In genomic region chr6:26223213-26223612, GRCh38 we compare ENCODE assay signal across 8 cellular contexts.
A peak's percentile ranks its signal among the peaks of the same experiment; 100 is the strongest.
DNase-seq lines count a peak whose midpoint lies in the region; ATAC-seq and TF ChIP-seq lines count a peak whose summit lies in the region.

No MANE protein-coding gene starts in this region.

- H3K9me3 ChIP-seq in IMR-90 (ENCODE audit: control insufficient read depth, insufficient read depth, low read length): no peaks in the 10 kb centered on the region

- peaks cover 0 to 10% of the 10 kb centered on the region in 2 experiments; a peak in 2 of 4 replicates for H3K79me1 ChIP-seq in IMR-90 (ENCODE audit: low read depth in 1 of 2, low read length in 2 of 2)

- ATAC-seq in IMR-90 (ENCODE audit: low read depth): no peak
- ATAC-seq in GM18517 (IDR thresholded peaks at IDR 0.05; ENCODE audit: unreplicated experiment): no peak
- ATAC-seq in HG03520 (IDR thresholded peaks at IDR 0.05; ENCODE audit: unreplicated experiment): no peak

- no peak for TF ChIP-seq RAD21 in IMR-90 (IDR thresholded peaks at IDR 0.05; ENCODE audit: low read length)

- in situ Hi-C loops in IMR-90 (cut with MboI; ENCODE audit: low sequenced_read_pairs): loop anchor here (25.0 kb wide), 1 partner anchor 1614 kb away; a partner anchor contains a TSS
- in situ Hi-C loops in astrocyte of the cerebellum (cut with HindIII; ENCODE audit: low sequenced_read_pairs): no loop called here

- H3K4ac ChIP-seq in IMR-90 (ENCODE audit: low read depth, low read length): peak overlapping the region; percentile 23

- H3K4me2 ChIP-seq in IMR-90 (ENCODE audit: low read depth, low read length): peak overlapping the region; percentile 96

- POLR2A ChIA-PET in IMR-90 (lab: Charles Lee; ENCODE audit: unreplicated experiment): interaction anchor here (0.6 to 1.4 kb wide), 4 partner anchors 24 to 65 kb away, joined by 3 to 4 read pairs (median 3); a partner anchor contains a TSS

- H4K5ac ChIP-seq in IMR-90 (ENCODE audit: low read depth, low read length): 0 out of 2 replicates have a peak overlapping the region, but pooled peaks have one; percentile 66

- H3K18ac ChIP-seq in IMR-90 (ENCODE audit: low read depth, low read length): peak overlapping the region; percentile 91; the same call in 1 of the 2 replicates

- dilution Hi-C loops in IMR-90 (cut with HindIII; ENCODE audit: low sequenced_read_pairs, unreplicated experiment): no loop called here

- H3K27me3 ChIP-seq in GM06990 (replicated peaks; ENCODE audit: control insufficient read depth, insufficient read depth, low read length) (no peaks in the 10 kb centered on the region), IMR-90 (ENCODE audit: control insufficient read depth, insufficient read depth, low read length) (no peaks in the 10 kb centered on the region)

- no peak overlapping the region for H2AFZ ChIP-seq in IMR-90 (replicated peaks; ENCODE audit: low read length, poor library complexity)

- no TSS peak for BruUV-seq in IMR-90 (replicated peaks; lab: Mats Ljungman, UMichigan)

- no CpG with 5 or more reads among the region's 7 CpGs for WGBS in IMR-90 (ENCODE audit: extremely low coverage in 2 of 2, insufficient read length in 1 of 2), 2 experiments

- H4K8ac ChIP-seq in IMR-90 (ENCODE audit: low read depth in 2 of 2, low read length in 2 of 2): peak overlapping the region; percentile 46 to 53; a peak in 3 of 4 replicates

- no peak overlapping the region for H2AK9ac ChIP-seq in IMR-90 (replicated peaks; ENCODE audit: low read depth, low read length, poor library complexity)

- H3K4me3 ChIP-seq in GM06990 (replicated peaks; ENCODE audit: low read depth, low read length) (peak overlapping the region; percentile 63), IMR-90 (ENCODE audit: insufficient read depth, low read depth, low read length) (peak overlapping the region; percentile 71; the same call in 1 of the 2 replicates), astrocyte of the cerebellum (ENCODE audit: low read depth, low read length) (peak overlapping the region; percentile 58)

- H3K14ac ChIP-seq in IMR-90 (replicated peaks; ENCODE audit: low read depth, low read length): peak overlapping the region; percentile 77; the same call in 1 of the 2 replicates

- intact Hi-C loops in IMR-90 (cut with micrococcal nuclease): no loop called here

- CTCF ChIA-PET in IMR-90 (lab: Yijun Ruan, JAX): no interaction called here

- H4K20me1 ChIP-seq in IMR-90 (ENCODE audit: insufficient read depth, low read length): no peaks in the 10 kb centered on the region; the same call in 1 of the 2 replicates

- peak overlapping the region; percentile 51; the same call in 1 of the 2 replicates for H3K23ac ChIP-seq in IMR-90 (ENCODE audit: low read depth, low read length)

- H2BK5ac ChIP-seq in IMR-90 (ENCODE audit: low read depth, low read length, poor library complexity, severe bottlenecking): peak overlapping the region; percentile 79

- TF ChIP-seq CTCF in GM06990 (IDR thresholded peaks at IDR 0.05; ENCODE audit: insufficient read depth, low read length, poor library complexity, severe bottlenecking) (no peak), IMR-90 (conservative IDR thresholded peaks at IDR 0.05; ENCODE audit: low read depth, low read length) (no peak), astrocyte of the cerebellum (IDR thresholded peaks at IDR 0.05; ENCODE audit: low read depth, low read length, missing control alignments) (no peak)

- H2BK20ac ChIP-seq in IMR-90 (ENCODE audit: low read depth, low read length): no peak overlapping the region

- peak overlapping the region; percentile 76 for H3K9ac ChIP-seq in IMR-90 (ENCODE audit: low read depth, low read length)

- 0 out of 3 replicates have a peak overlapping the region, but pooled peaks have one; percentile 1 for H2BK15ac ChIP-seq in IMR-90 (ENCODE audit: low read depth, low read length)

- no peaks in the 10 kb centered on the region for H3K9me1 ChIP-seq in IMR-90 (ENCODE audit: insufficient read depth, low read length)

- peak overlapping the region; percentile 78 for H3K56ac ChIP-seq in IMR-90 (ENCODE audit: extremely low read depth, insufficient read depth, low read length)

- H2AK5ac ChIP-seq in IMR-90 (ENCODE audit: low read depth, low read length): no peak overlapping the region

- TF ChIP-seq POLR2A in IMR-90 (IDR thresholded peaks at IDR 0.05; ENCODE audit: low read depth, low read length): no peak

- H3K4me1 ChIP-seq in IMR-90 (ENCODE audit: control insufficient read depth, insufficient read depth, low read length): peaks cover 8% of the 10 kb centered on the region

- 0 out of 2 replicates have a peak overlapping the region, but pooled peaks have one; percentile 22 for H2BK120ac ChIP-seq in IMR-90 (ENCODE audit: low read depth, low read length)

- DNase-seq in GM06990 (ENCODE audit: extremely low read depth, insufficient read length): no peak
- DNase-seq in IMR-90: peak; percentile 33
- DNase-seq in astrocyte of the cerebellum (ENCODE audit: low read depth): no peak
- peak; percentile 37 for DNase-seq in midbrain (lab: John Stamatoyannopoulos, UW)
- no peak for DNase-seq in OCI-M2 (lab: John Stamatoyannopoulos, UW; ENCODE audit: unreplicated experiment)
- no peak for DNase-seq in hepatic stellate cell (ENCODE audit: low spot score)

- H3K27ac ChIP-seq in IMR-90 (ENCODE audit: insufficient read depth, low read length): peak overlapping the region; percentile 69; the same call in 1 of the 2 replicates

- H3K36me3 ChIP-seq in GM06990 (ENCODE audit: control insufficient read depth, insufficient read depth, low read length) (no peaks in the 10 kb centered on the region), IMR-90 (ENCODE audit: control insufficient read depth, insufficient read depth, low read length) (no peaks in the 10 kb centered on the region)

- H4K91ac ChIP-seq in IMR-90 (ENCODE audit: insufficient read depth, low read depth, low read length): no peak overlapping the region

TF ChIP-seq in IMR-90, 13 proteins besides CTCF, POLR2A, EP300 and RAD21:
- TF ChIP-seq CHD1 (IDR thresholded peaks at IDR 0.05; ENCODE audit: low read depth, low read length) (no peak), ELK1 (IDR thresholded peaks at IDR 0.05; ENCODE audit: borderline replicate concordance, low read depth, low read length) (no peak), FOS (IDR thresholded peaks at IDR 0.05; ENCODE audit: low read depth, low read length) (no peak), MAZ (IDR thresholded peaks at IDR 0.05; ENCODE audit: borderline replicate concordance, low read depth, low read length) (no peak), CEBPB (IDR thresholded peaks at IDR 0.05; ENCODE audit: low read depth, low read length) (no peak), RCOR1 (IDR thresholded peaks at IDR 0.05; ENCODE audit: insufficient replicate concordance, low read length) (no peak), MXI1 (IDR thresholded peaks at IDR 0.05; ENCODE audit: borderline replicate concordance, low read depth, low read length) (no peak), RFX5 (IDR thresholded peaks at IDR 0.05; ENCODE audit: low read depth, low read length) (no peak), MAFK (IDR thresholded peaks at IDR 0.05; ENCODE audit: low read depth, low read length) (no peak), NFE2L2 (IDR thresholded peaks at IDR 0.05; ENCODE audit: low read depth, low read length) (no peak), USF2 (IDR thresholded peaks at IDR 0.05; ENCODE audit: low read depth, low read length) (no peak), BHLHE40 (IDR thresholded peaks at IDR 0.05; ENCODE audit: low read depth, low read length) (no peak), SMC3 (IDR thresholded peaks at IDR 0.05; ENCODE audit: low read depth, low read length) (no peak)

Comparison
In these comparisons a context has a peak if more than half of its experiments do, and no peak if none do; other contexts are left out.
1. DNase-seq: peak in IMR-90 (single experiment) and midbrain (single experiment); none in GM06990 (single experiment), astrocyte of the cerebellum (single experiment), OCI-M2 (single experiment) and hepatic stellate cell (single experiment).
2. Peak in every context shown above with its lines, with median percentiles within 50 percentile points of each other: H3K4me3 ChIP-seq.